Comparison of ENCODE assay signal across 9 cellular contexts in the genomic region with DNA sequence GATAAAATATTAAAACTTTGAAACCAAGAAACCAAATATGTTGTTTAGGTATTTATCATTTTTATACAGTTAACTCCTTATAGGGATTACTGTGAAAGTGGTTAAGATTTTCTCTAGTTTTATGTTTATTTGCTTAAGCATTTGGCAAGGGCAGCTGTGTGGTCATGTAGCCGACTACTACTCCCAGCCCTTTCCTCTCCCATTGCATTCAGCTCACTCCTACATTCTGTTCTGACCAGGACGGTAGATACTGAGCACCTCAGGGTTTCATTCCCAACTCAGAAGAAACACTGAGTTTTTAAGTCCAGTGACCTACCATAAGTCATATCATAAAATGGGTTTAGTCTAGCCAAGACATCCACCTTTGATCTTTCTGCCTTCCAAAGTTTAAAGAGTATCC.
"Had no signal": no experiment of that assay in that cellular context is flagged by ENCODE, and none has a peak within 500 bp of the region (broad histone marks: within the 10 kb centered on the region; RNA-seq: fewer than 3 reads in every experiment).

No MANE protein-coding gene starts in this region.

- H3K27me3 ChIP-seq: gastrocnemius medialis, right atrium auricular region, transverse colon had no signal

- H3K27ac ChIP-seq: gastrocnemius medialis, right atrium auricular region, transverse colon had no signal

- H3K9me3 ChIP-seq: gastrocnemius medialis, right atrium auricular region, transverse colon had no signal

- H3K4me1 ChIP-seq: gastrocnemius medialis, right atrium auricular region had no signal

- DNase-seq: activated CD4-positive, alpha-beta T cell treated with anti-CD3 and anti-CD28 coated beads, Interleukin-2, amount 50 U/mL, for 4 hours; activated CD4-positive, CD25-positive, alpha-beta regulatory T cell treated with anti-CD3 and anti-CD28 coated beads, Interleukin-2, amount 50 U/mL, for 72 hours; activated effector memory CD4-positive, alpha-beta T cell treated with Interleukin-2 at 50 U/mL for 16 hours; activated T-cell treated with anti-CD3 and anti-CD28 coated beads, Interleukin-2, amount 50 U/mL, for 1 hour; amniotic stem cell; gastrocnemius medialis; left ventricle myocardium superior; transverse colon had no signal

- H3K4me3 ChIP-seq: gastrocnemius medialis, right atrium auricular region, transverse colon had no signal
